19 cellular contexts compared by ENCODE assay signal in genomic region chr2:68377137-68377780, GRCh38. TPM values are rescaled to one million over a fixed set of nuclear protein-coding genes. Genes with fewer than 3 reads are reported as not detected.
DNase-seq lines count a peak whose midpoint lies in the region; ATAC-seq and TF ChIP-seq lines count a peak whose summit lies in the region.
"Had no signal": no experiment of that assay in that cellular context is flagged by ENCODE, and none has a peak within 500 bp of the region (broad histone marks: within the 10 kb centered on the region; RNA-seq: fewer than 3 reads in every experiment).

No MANE protein-coding gene starts in this region.

- H3K4me3 ChIP-seq in naive thymus-derived CD4-positive, alpha-beta T cell (ENCODE audit: low read length): peak overlapping the region; percentile 22
- H3K4me3 ChIP-seq in osteoblast (ENCODE audit: insufficient read depth, low read length): no peak overlapping the region
- H3K4me3 ChIP-seq: psoas muscle had no signal

- TF ChIP-seq CTCF in osteoblast (IDR thresholded peaks at IDR 0.05; ENCODE audit: extremely low read depth, low read depth, low read length): no peak

- no peaks in the 10 kb centered on the region for H3K79me2 ChIP-seq in osteoblast (ENCODE audit: insufficient read depth, low read length)

- peaks cover 0 to 61% of the 10 kb centered on the region in 2 donors for H3K4me1 ChIP-seq in naive thymus-derived CD4-positive, alpha-beta T cell (ENCODE audit: control insufficient read depth in 2 of 2, insufficient read depth in 2 of 2, low read length in 2 of 2)
- H3K4me1 ChIP-seq in osteoblast (ENCODE audit: insufficient read depth, low read length): no peaks in the 10 kb centered on the region
- H3K4me1 ChIP-seq: psoas muscle had no signal

- peak overlapping the region in 1 of 10 donors; percentile 13 for H3K4me3 Mint-ChIP-seq in naive thymus-derived CD4-positive, alpha-beta T cell
- H3K4me3 Mint-ChIP-seq: activated naive CD4-positive, alpha-beta T cell treated with anti-CD3 and anti-CD28 coated beads, Interleukin-2, amount 10 ng/mL, durations not matched to agents 7 days and 5 days had no signal

- CTCF ChIA-PET in naive thymus-derived CD4-positive, alpha-beta T cell (lab: Charles Lee): no interaction called here

- intact Hi-C loops in naive thymus-derived CD4-positive, alpha-beta T cell (cut with micrococcal nuclease): no loop called here

- H3K36me3 ChIP-seq in naive thymus-derived CD4-positive, alpha-beta T cell (ENCODE audit: control insufficient read depth in 2 of 3, insufficient read depth in 3 of 3, low read length in 3 of 3): peaks cover 0 to 16% (median 0%) of the 10 kb centered on the region in 3 experiments
- H3K36me3 ChIP-seq in osteoblast (ENCODE audit: insufficient read depth, low read length): no peaks in the 10 kb centered on the region

- H3K4me2 ChIP-seq in osteoblast (ENCODE audit: insufficient read depth, low read length): no peak overlapping the region

- peaks cover 7 to 33% (median 8%) of the 10 kb centered on the region in 7 donors for H3K4me1 Mint-ChIP-seq in naive thymus-derived CD4-positive, alpha-beta T cell

- no peak overlapping the region for H2AFZ ChIP-seq in osteoblast (ENCODE audit: low read length)

- H3K9me3 Mint-ChIP-seq in naive thymus-derived CD4-positive, alpha-beta T cell: peaks cover 0 to 3% (median 0%) of the 10 kb centered on the region in 11 donors
- H3K9me3 Mint-ChIP-seq: activated naive CD4-positive, alpha-beta T cell treated with anti-CD3 and anti-CD28 coated beads, Interleukin-2, amount 10 ng/mL, durations not matched to agents 7 days and 5 days had no signal

- POLR2A ChIA-PET in naive thymus-derived CD4-positive, alpha-beta T cell (lab: Charles Lee): no interaction called here

- ATAC-seq in GM18511 (IDR thresholded peaks at IDR 0.05; ENCODE audit: unreplicated experiment) (peak; percentile 35), GM21717 (IDR thresholded peaks at IDR 0.05; ENCODE audit: unreplicated experiment) (peak; percentile 37), HG02973 (IDR thresholded peaks at IDR 0.05; ENCODE audit: unreplicated experiment) (no peak)
- ATAC-seq in naive thymus-derived CD4-positive, alpha-beta T cell: peak; percentile 40
- ATAC-seq: left cardiac atrium, psoas muscle had no signal

- no peaks in the 10 kb centered on the region for H4K20me1 ChIP-seq in osteoblast (ENCODE audit: insufficient read depth, low read length)

- peaks cover 0 to 6% (median 0%) of the 10 kb centered on the region in 5 donors for H3K36me3 Mint-ChIP-seq in naive thymus-derived CD4-positive, alpha-beta T cell

- DNase-seq in MV-4-11 (lab: John Stamatoyannopoulos, UW): peak; percentile 82
- no peak for DNase-seq in naive thymus-derived CD4-positive, alpha-beta T cell
- no peak for DNase-seq in osteoblast (ENCODE audit: insufficient read length, low spot score, missing footprints)
- no peak for DNase-seq in NCI-H187 treated with DMSO at 0.1 percent for 48 hours (lab: John Stamatoyannopoulos, UW)
- DNase-seq in activated CD4-positive, alpha-beta T cell treated with anti-CD3 and anti-CD28 coated beads, Interleukin-2, amount 50 U/mL, for 4 hours: no peak
- DNase-seq: activated CD4-positive, CD25-positive, alpha-beta regulatory T cell; activated naive CD4-positive, alpha-beta T cell treated with anti-CD3 and anti-CD28 coated beads, Interleukin-2, amount 10 ng/mL, durations not matched to agents 7 days and 5 days; DMS53; hypothalamus; IMR-90; left cardiac atrium; NCI-H1105 treated with DMSO at 0.1 percent for 48 hours; NCI-H2227 treated with DMSO at 0.1 percent for 48 hours; OCI-M1; psoas muscle had no signal

- H3K27me3 ChIP-seq in naive thymus-derived CD4-positive, alpha-beta T cell (ENCODE audit: control insufficient read depth in 2 of 2, insufficient read depth in 2 of 2, low read length in 2 of 2): no peaks in the 10 kb centered on the region
- H3K27me3 ChIP-seq in osteoblast (ENCODE audit: insufficient read depth, low read length): peaks cover 18% of the 10 kb centered on the region

- H3K27ac ChIP-seq in naive thymus-derived CD4-positive, alpha-beta T cell (ENCODE audit: low read depth, low read length): no peak overlapping the region
- no peak overlapping the region for H3K27ac ChIP-seq in osteoblast (ENCODE audit: low read depth, low read length)
- H3K27ac ChIP-seq: psoas muscle had no signal

- peaks cover 5 to 34% (median 8%) of the 10 kb centered on the region in 5 donors for H3K27me3 Mint-ChIP-seq in naive thymus-derived CD4-positive, alpha-beta T cell

- no peaks in the 10 kb centered on the region for H3K9me3 ChIP-seq in naive thymus-derived CD4-positive, alpha-beta T cell (ENCODE audit: control insufficient read depth in 2 of 3, low read length in 3 of 3)
- H3K9me3 ChIP-seq in osteoblast (ENCODE audit: low read depth, low read length): no peaks in the 10 kb centered on the region
- H3K9me3 ChIP-seq: psoas muscle had no signal

- H3K27ac Mint-ChIP-seq in naive thymus-derived CD4-positive, alpha-beta T cell: no peak overlapping the region
- H3K27ac Mint-ChIP-seq: activated naive CD4-positive, alpha-beta T cell treated with anti-CD3 and anti-CD28 coated beads, Interleukin-2, amount 10 ng/mL, durations not matched to agents 7 days and 5 days had no signal

RNA-seq across cellular contexts. Expression of gene PLEK, which starts 12.2 kb away (rescaled TPM):
- 100 to 1,000 TPM in 1 of 5 experiments, 10 to 100 TPM in 1, 1 to 10 TPM in 3; 1.2 to 210 (median 3.9) TPM for total RNA-seq in naive thymus-derived CD4-positive, alpha-beta T cell
- polyA plus RNA-seq in naive thymus-derived CD4-positive, alpha-beta T cell: under 1 TPM; 0.37 to 0.79 TPM
- total RNA-seq in osteoblast: 0.36 TPM in 1 of 2 replicates, not detected in the other
- polyA plus RNA-seq: BJ, IMR-90 had no signal

RNA-seq across cellular contexts. Expression of gene CNRIP1, which starts 57.5 kb away (rescaled TPM):
- total RNA-seq in naive thymus-derived CD4-positive, alpha-beta T cell: under 1 TPM in 3 of 5 experiments, not detected in 2; 0.19 to 0.78 (median 0.38) TPM
- polyA plus RNA-seq in naive thymus-derived CD4-positive, alpha-beta T cell: not detected
- 43.4 and 46.3 TPM in 2 replicates for total RNA-seq in osteoblast

Comparison
In these comparisons a context has a peak if more than half of its experiments do, and no peak if none do; other contexts are left out.
1. RNA of gene CNRIP1, which starts 57.5 kb away (total RNA-seq): 43.4 to 46.3 TPM in osteoblast; 0.19 to 0.78 TPM in naive thymus-derived CD4-positive, alpha-beta T cell; every median in the first group is over 10 times any median in the second.